19 cellular contexts compared by ENCODE assay signal in the genomic region with DNA sequence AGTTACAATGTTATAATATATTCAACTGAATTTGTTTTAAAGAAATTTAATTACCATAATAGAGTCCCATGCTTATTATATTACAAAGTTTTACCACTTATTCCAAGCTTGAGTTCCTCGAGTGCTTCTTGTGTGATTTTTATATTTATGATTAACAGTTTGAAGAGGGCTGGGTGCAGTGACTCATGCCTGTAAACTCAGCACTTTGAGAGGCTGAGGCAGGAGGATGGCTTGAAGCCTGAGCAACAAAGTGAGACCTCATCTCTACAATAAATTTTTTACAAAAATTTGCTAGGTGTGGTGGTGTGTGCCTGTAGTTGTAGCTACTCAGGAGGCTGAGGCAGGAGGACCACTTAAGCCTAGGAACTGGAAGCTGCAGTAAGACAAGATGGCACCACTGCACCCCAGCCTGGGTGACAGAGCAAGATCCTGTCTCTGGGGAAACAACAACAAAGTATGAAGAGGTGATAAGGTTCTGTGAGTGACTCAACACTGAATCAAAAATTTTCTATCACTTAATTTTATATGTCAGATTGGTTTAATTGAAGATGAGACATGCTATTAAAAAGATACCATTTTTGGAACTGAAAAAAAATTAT. TPM values are rescaled to one million over a fixed set of nuclear protein-coding genes. Genes with fewer than 3 reads are reported as not detected.
DNase-seq lines count a peak whose midpoint lies in the region; ATAC-seq and TF ChIP-seq lines count a peak whose summit lies in the region.
"Had no signal": no experiment of that assay in that cellular context is flagged by ENCODE, and none has a peak within 500 bp of the region (broad histone marks: within the 10 kb centered on the region; RNA-seq: fewer than 3 reads in every experiment).

No MANE protein-coding gene starts in this region.

- no peaks in the 10 kb centered on the region for H3K27me3 ChIP-seq in CD4-positive, alpha-beta T cell (ENCODE audit: control insufficient read depth, insufficient read depth, low read length)
- H3K27me3 ChIP-seq: esophagus squamous epithelium had no signal

- no peaks in the 10 kb centered on the region for H3K27me3 Mint-ChIP-seq in Calu3 (ENCODE audit: unreplicated experiment)
- H3K27me3 Mint-ChIP-seq in HFFc6 (ENCODE audit: insufficient read depth) = no peaks in the 10 kb centered on the region
- no peaks in the 10 kb centered on the region for H3K27me3 Mint-ChIP-seq in activated CD4-positive, alpha-beta memory T cell treated with anti-CD3 and anti-CD28 coated beads, Interleukin-2, amount 10 ng/mL, durations not matched to agents 7 days and 5 days
- H3K27me3 Mint-ChIP-seq in CD4-positive, alpha-beta T cell = no peaks in the 10 kb centered on the region
- H3K27me3 Mint-ChIP-seq: central memory CD8-positive, alpha-beta T cell had no signal

- H3K9me3 Mint-ChIP-seq in Calu3 (ENCODE audit: low read depth, unreplicated experiment) (no peaks in the 10 kb centered on the region), HFFc6 (no peaks in the 10 kb centered on the region)
- H3K9me3 Mint-ChIP-seq in activated CD4-positive, alpha-beta memory T cell treated with anti-CD3 and anti-CD28 coated beads, Interleukin-2, amount 10 ng/mL, durations not matched to agents 7 days and 5 days = no peaks in the 10 kb centered on the region
- H3K9me3 Mint-ChIP-seq in CD4-positive, alpha-beta T cell = no peaks in the 10 kb centered on the region
- H3K9me3 Mint-ChIP-seq: central memory CD8-positive, alpha-beta T cell; stimulated activated effector memory CD8-positive, alpha-beta T cell treated with anti-CD3 and anti-CD28 coated beads, Interleukin-12 subunit alpha, Interleukin-12 subunit beta, amount 100 ng/mL, for 72 hours; T-helper 2 cell treated with Interferon-gamma antibody and Interleukin-4, amounts not matched to agents 5 μg/mL and 100 μg/mL, for 36 hours had no signal

- intact Hi-C loops in Calu3 (cut with micrococcal nuclease; ENCODE audit: unreplicated experiment) (no loop called here), left colon (cut with DNase I, micrococcal nuclease) (no loop called here)
- intact Hi-C loops in CD4-positive, alpha-beta T cell (cut with DNase I, micrococcal nuclease) = no loop called here

- H3K27ac ChIP-seq in CD4-positive, alpha-beta T cell (ENCODE audit: low read depth, low read length) = no peak overlapping the region
- H3K27ac ChIP-seq: esophagus squamous epithelium, SK-N-MC, thoracic aorta had no signal

- H3K27ac Mint-ChIP-seq in Calu3 (ENCODE audit: unreplicated experiment) = no peak overlapping the region
- peak overlapping the region; percentile 40; the same call in 1 of the 2 replicates for H3K27ac Mint-ChIP-seq in HFFc6
- peak overlapping the region; percentile 34 for H3K27ac Mint-ChIP-seq in activated CD4-positive, alpha-beta memory T cell treated with anti-CD3 and anti-CD28 coated beads, Interleukin-2, amount 10 ng/mL, durations not matched to agents 7 days and 5 days
- no peak overlapping the region for H3K27ac Mint-ChIP-seq in CD4-positive, alpha-beta T cell
- H3K27ac Mint-ChIP-seq: stimulated activated effector memory CD8-positive, alpha-beta T cell treated with anti-CD3 and anti-CD28 coated beads, Interleukin-12 subunit alpha, Interleukin-12 subunit beta, amount 100 ng/mL, for 72 hours; T-helper 2 cell treated with Interferon-gamma antibody and Interleukin-4, amounts not matched to agents 5 μg/mL and 100 μg/mL, for 36 hours had no signal

- H3K4me3 Mint-ChIP-seq in Calu3 (ENCODE audit: low read depth, unreplicated experiment) = no peak overlapping the region
- H3K4me3 Mint-ChIP-seq in HFFc6 = no peak overlapping the region
- H3K4me3 Mint-ChIP-seq in activated CD4-positive, alpha-beta memory T cell treated with anti-CD3 and anti-CD28 coated beads, Interleukin-2, amount 10 ng/mL, durations not matched to agents 7 days and 5 days = no peak overlapping the region
- H3K4me3 Mint-ChIP-seq in CD4-positive, alpha-beta T cell = no peak overlapping the region
- H3K4me3 Mint-ChIP-seq: central memory CD8-positive, alpha-beta T cell; stimulated activated effector memory CD8-positive, alpha-beta T cell treated with anti-CD3 and anti-CD28 coated beads, Interleukin-12 subunit alpha, Interleukin-12 subunit beta, amount 100 ng/mL, for 72 hours; T-helper 2 cell treated with Interferon-gamma antibody and Interleukin-4, amounts not matched to agents 5 μg/mL and 100 μg/mL, for 36 hours had no signal

- CTCF ChIA-PET in Calu3 (lab: Charles Lee) = no interaction called here
- CTCF ChIA-PET in activated CD4-positive, alpha-beta memory T cell treated with anti-CD3 and anti-CD28 coated beads, Interleukin-2, amount 10 ng/mL, durations not matched to agents 7 days and 5 days (lab: Charles Lee) = no interaction called here
- CTCF ChIA-PET in CD4-positive, alpha-beta T cell (lab: Charles Lee) = no interaction called here

- peaks cover under 1% of the 10 kb centered on the region for H3K4me1 Mint-ChIP-seq in Calu3 (ENCODE audit: low read depth, unreplicated experiment)
- H3K4me1 Mint-ChIP-seq in HFFc6 (ENCODE audit: low read depth) = peaks cover 7% of the 10 kb centered on the region
- H3K4me1 Mint-ChIP-seq in activated CD4-positive, alpha-beta memory T cell treated with anti-CD3 and anti-CD28 coated beads, Interleukin-2, amount 10 ng/mL, durations not matched to agents 7 days and 5 days = peaks cover 23% of the 10 kb centered on the region
- H3K4me1 Mint-ChIP-seq in CD4-positive, alpha-beta T cell (ENCODE audit: low read depth) = peaks cover 17% of the 10 kb centered on the region

- no peak for TF ChIP-seq CTCF in Calu3 (IDR thresholded peaks at IDR 0.05; ENCODE audit: unreplicated experiment)
- TF ChIP-seq CTCF in HFFc6 (IDR thresholded peaks at IDR 0.05) = no peak
- TF ChIP-seq CTCF in CD4-positive, alpha-beta T cell (IDR thresholded peaks at IDR 0.05) = no peak

- H3K36me3 Mint-ChIP-seq in Calu3 (ENCODE audit: insufficient read depth, unreplicated experiment) (peaks cover 3% of the 10 kb centered on the region), HFFc6 (ENCODE audit: low read depth) (peaks cover 5% of the 10 kb centered on the region; the same call in 1 of the 2 replicates)
- H3K36me3 Mint-ChIP-seq in activated CD4-positive, alpha-beta memory T cell treated with anti-CD3 and anti-CD28 coated beads, Interleukin-2, amount 10 ng/mL, durations not matched to agents 7 days and 5 days (ENCODE audit: low read depth) = peaks cover 58% of the 10 kb centered on the region
- peaks cover 68% of the 10 kb centered on the region for H3K36me3 Mint-ChIP-seq in CD4-positive, alpha-beta T cell (ENCODE audit: low read depth)

- POLR2A ChIA-PET in activated CD4-positive, alpha-beta memory T cell treated with anti-CD3 and anti-CD28 coated beads, Interleukin-2, amount 10 ng/mL, durations not matched to agents 7 days and 5 days (lab: Charles Lee) = interaction anchor here (1.1 to 2.0 kb wide), 2 partner anchors 9 to 14 kb away, joined by 3 to 8 read pairs; partner anchors contain the start of gene POC5
- POLR2A ChIA-PET in CD4-positive, alpha-beta T cell (lab: Charles Lee) = no interaction called here

- DNase-seq in Calu3 = peak; percentile 36
- peak; percentile 4 for DNase-seq in HFFc6
- no peak for DNase-seq in activated CD4-positive, alpha-beta memory T cell treated with anti-CD3 and anti-CD28 coated beads, Interleukin-2, amount 10 ng/mL, durations not matched to agents 7 days and 5 days
- DNase-seq in left colon = no peak
- DNase-seq in SIG-M5 (lab: John Stamatoyannopoulos, UW) = no peak
- no peak for DNase-seq in NCI-H1417 treated with DMSO at 0.1 percent for 48 hours (lab: John Stamatoyannopoulos, UW)
- DNase-seq in CD4-positive, alpha-beta T cell = no peak
- DNase-seq: activated effector memory CD4-positive, alpha-beta T cell treated with anti-CD3 and anti-CD28 coated beads, Interleukin-2, amount 50 U/mL, for 16 hours; amygdala; esophagus squamous epithelium; head of caudate nucleus; NCI-H1417; nucleus accumbens; retina had no signal

- H3K9me3 ChIP-seq in CD4-positive, alpha-beta T cell (ENCODE audit: control insufficient read depth, low read length) = no peaks in the 10 kb centered on the region
- H3K9me3 ChIP-seq: esophagus squamous epithelium, thoracic aorta had no signal

- no TSS peak for BruUV-seq in Calu3 (replicated peaks; lab: Mats Ljungman, UMichigan)

- peak; percentile 60 for ATAC-seq in left colon
- ATAC-seq in CD4-positive, alpha-beta T cell (ENCODE audit: poor library complexity) = no peak
- ATAC-seq: stimulated activated effector memory CD8-positive, alpha-beta T cell treated with anti-CD3 and anti-CD28 coated beads, Interleukin-12 subunit alpha, Interleukin-12 subunit beta, amount 100 ng/mL, for 72 hours had no signal

RNA-seq across cellular contexts. Expression of gene POC5, which starts 9.2 kb away (rescaled TPM):
- total RNA-seq in Calu3 (2022) = 20.9 and 23.1 TPM in 2 replicates
- 1 to 10 TPM; 3.7 to 6.9 (median 5.4) TPM for total RNA-seq in HFFc6 (2021; fragmentation: NEBNext Ultra II Directional; extraction: Animal tissue kit (Norgen Biotek cat#: 25700))
- 10 to 100 TPM; 21.5 TPM for total RNA-seq in activated CD4-positive, alpha-beta memory T cell treated with anti-CD3 and anti-CD28 coated beads, Interleukin-2, amount 10 ng/mL, durations not matched to agents 7 days and 5 days
- total RNA-seq in left colon = 1 to 10 TPM; 4.4 to 7.8 TPM
- total RNA-seq in CD4-positive, alpha-beta T cell = 1 to 10 TPM; 5.7 to 6.2 TPM

Comparison
In these comparisons a context has a peak if more than half of its experiments do, and no peak if none do; other contexts are left out.
1. DNase-seq: peak in Calu3 (single experiment) and HFFc6 (single experiment); none in activated CD4-positive, alpha-beta memory T cell treated with anti-CD3 and anti-CD28 coated beads, Interleukin-2, amount 10 ng/mL, durations not matched to agents 7 days and 5 days (single experiment), left colon (0 of 2), SIG-M5 (single experiment), NCI-H1417 treated with DMSO at 0.1 percent for 48 hours (single experiment) and CD4-positive, alpha-beta T cell (0 of 10).
2. H3K27ac Mint-ChIP-seq: peak in HFFc6 (single experiment) and activated CD4-positive, alpha-beta memory T cell treated with anti-CD3 and anti-CD28 coated beads, Interleukin-2, amount 10 ng/mL, durations not matched to agents 7 days and 5 days (single experiment); none in Calu3 (single experiment) and CD4-positive, alpha-beta T cell (single experiment).